ENCODE assay signal across 21 cellular contexts in the genomic region with DNA sequence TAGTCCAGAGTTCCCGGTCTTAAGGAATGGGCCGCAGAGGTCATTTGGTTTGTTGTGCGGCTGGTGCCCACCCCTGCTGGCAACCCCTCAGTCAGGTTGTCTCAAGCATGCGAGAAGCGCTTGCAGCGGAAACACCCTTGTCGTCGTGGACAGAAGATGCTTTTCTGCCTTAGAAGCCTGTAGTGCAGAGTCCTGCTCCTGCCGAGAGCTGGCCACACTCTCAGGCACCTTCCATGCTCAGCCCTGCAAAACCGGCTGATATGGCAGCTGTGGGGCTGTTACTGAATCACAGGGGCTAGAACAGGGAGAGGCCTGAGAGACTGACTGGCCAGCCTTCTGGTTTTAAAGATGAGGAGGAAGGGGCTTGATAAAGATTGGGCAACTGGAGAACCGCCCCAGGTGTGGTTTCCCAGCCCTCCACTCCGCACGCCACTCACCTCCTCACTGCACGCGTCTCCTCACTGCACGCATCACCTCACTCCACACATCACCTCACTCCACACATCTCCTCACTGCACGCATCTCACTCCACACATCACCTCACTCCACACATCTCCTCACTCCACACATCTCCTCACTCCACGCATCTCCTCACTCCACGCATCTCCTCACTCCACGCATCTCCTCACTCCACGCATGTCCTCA.
DNase-seq lines count a peak whose midpoint lies in the region; ATAC-seq, FAIRE-seq and TF ChIP-seq lines count a peak whose summit lies in the region.
"Had no signal": no experiment of that assay in that cellular context is flagged by ENCODE, and none has a peak within 500 bp of the region (broad histone marks: within the 10 kb centered on the region; RNA-seq: fewer than 3 reads in every experiment).

No MANE protein-coding gene starts in this region.

- TF ChIP-seq RAD21 in HepG2 (CRISPR knock-in tag; IDR thresholded peaks at IDR 0.05), result no peak

- BruUV-seq in HepG2 (replicated peaks; lab: Mats Ljungman, UMichigan), result no TSS peak

- in situ Hi-C loops in HepG2 (cut with HindIII; ENCODE audit: extremely low pct_ligation_motif_present, low pct_unique_long_range_greater_than_20kb), result no loop called here

- H3K9me3 Mint-ChIP-seq in chondrocyte (ENCODE audit: low read depth) (no peaks in the 10 kb centered on the region), nephron progenitor cell (no peaks in the 10 kb centered on the region)
- H3K9me3 Mint-ChIP-seq: CD8-positive, alpha-beta T cell had no signal

- H3K9ac ChIP-seq in HepG2 (ENCODE audit: insufficient read depth, low read depth, low read length), result no peak overlapping the region
- H3K9ac ChIP-seq: BLaER1 had no signal

- no peaks in the 10 kb centered on the region for H3K9me3 ChIP-seq in right lobe of liver
- no peaks in the 10 kb centered on the region for H3K9me3 ChIP-seq in HepG2 (ENCODE audit: low read length)
- H3K9me3 ChIP-seq: BLaER1 had no signal

- H3K27ac Mint-ChIP-seq in chondrocyte (ENCODE audit: unreplicated experiment), result no peak overlapping the region
- H3K27ac Mint-ChIP-seq in nephron progenitor cell, result peak overlapping the region; percentile 40
- H3K27ac Mint-ChIP-seq: CD8-positive, alpha-beta T cell had no signal

- POLR2A ChIA-PET in HepG2 (lab: Yijun Ruan, JAX), result no interaction called here

- no peak overlapping the region for H3K4me3 ChIP-seq in right lobe of liver
- no peak overlapping the region for H3K4me3 ChIP-seq in HepG2 (replicated peaks in 1 of 3; ENCODE audit: insufficient read depth in 1 of 3, low read depth in 2 of 3, low read length in 3 of 3)
- H3K4me3 ChIP-seq: BLaER1, GM12878 had no signal

- H3K4me3 Mint-ChIP-seq in chondrocyte (ENCODE audit: unreplicated experiment) (no peak overlapping the region), nephron progenitor cell (no peak overlapping the region)
- H3K4me3 Mint-ChIP-seq: CD8-positive, alpha-beta T cell had no signal

- no peak for TF ChIP-seq CTCF in right lobe of liver (IDR thresholded peaks at IDR 0.05)
- no peak for TF ChIP-seq CTCF in HepG2 (CRISPR knock-in tag; IDR thresholded peaks at IDR 0.05)
- TF ChIP-seq CTCF in chondrocyte (IDR thresholded peaks at IDR 0.05), result no peak
- TF ChIP-seq CTCF in nephron progenitor cell (IDR thresholded peaks at IDR 0.05), result no peak

- H2AFZ ChIP-seq in HepG2 (ENCODE audit: low read length), result no peak overlapping the region

- H3K4me1 Mint-ChIP-seq in chondrocyte (ENCODE audit: low read depth) (no peaks in the 10 kb centered on the region), nephron progenitor cell (no peaks in the 10 kb centered on the region)

- H3K4me1 ChIP-seq in right lobe of liver (no peaks in the 10 kb centered on the region), HepG2 (ENCODE audit: insufficient read depth, low read length) (peaks cover 20% of the 10 kb centered on the region)
- H3K4me1 ChIP-seq: BLaER1 had no signal

- no peak for ATAC-seq in right lobe of liver
- no peak for ATAC-seq in HepG2
- ATAC-seq in GM19452 (IDR thresholded peaks at IDR 0.05; ENCODE audit: unreplicated experiment), result no peak
- ATAC-seq: CD8-positive, alpha-beta T cell; GM12878 had no signal

- WGBS in right lobe of liver (ENCODE audit: insufficient coverage, low coverage, low lambda C conversion rate, missing lambda C conversion rate), result 93% methylated on average over 9 of the region's 21 CpGs
- 97% methylated on average over 20 of the region's 21 CpGs for WGBS in HepG2 (ENCODE audit: low lambda C conversion rate)

- TF ChIP-seq POLR2A in right lobe of liver (IDR thresholded peaks at IDR 0.05) (no peak), HepG2 (IDR thresholded peaks at IDR 0.05; ENCODE audit: insufficient read depth in 1 of 2, low read depth in 2 of 2, low read length in 2 of 2) (no peak)

- DNase-seq in right lobe of liver (peak in 2 of 3 donors; percentile 11 to 26), HepG2 (ENCODE audit: low spot score) (no peak), chondrocyte (ENCODE audit: low spot score) (peak; percentile 68), nephron progenitor cell (no peak), SKM-1 treated with dmso at 0.1 percent for 144 hours (lab: John Stamatoyannopoulos, UW; ENCODE audit: unreplicated experiment) (no peak), NCI-H1417 (lab: John Stamatoyannopoulos, UW) (no peak), SIG-M5 (lab: John Stamatoyannopoulos, UW) (no peak)
- DNase-seq: Calu3; CD8-positive, alpha-beta T cell; GOT3; NCI-H1092 treated with DMSO at 0.1 percent for 48 hours; NCI-H1694 treated with DMSO at 0.1 percent for 48 hours; NCI-H2227 treated with DMSO at 0.1 percent for 48 hours; NCI-H524; NCI-H82; OCI-M1 had no signal

- CTCF ChIA-PET in HepG2 (lab: Yijun Ruan, JAX; ENCODE audit: low intra/inter-chr PET ratio, low total read pairs), result no interaction called here

- intact Hi-C loops in right lobe of liver (cut with DNase I) (no loop called here), HepG2 (cut with micrococcal nuclease; ENCODE audit: unreplicated experiment) (no loop called here)

- no peaks in the 10 kb centered on the region for H3K27me3 ChIP-seq in right lobe of liver
- H3K27me3 ChIP-seq in HepG2 (ENCODE audit: control insufficient read depth in 1 of 2, insufficient read depth in 2 of 2, low read length in 2 of 2), result no peaks in the 10 kb centered on the region
- H3K27me3 ChIP-seq: BLaER1 had no signal

- H4K20me1 ChIP-seq in HepG2 (ENCODE audit: insufficient read depth, low read length), result no peaks in the 10 kb centered on the region

- H3K27me3 Mint-ChIP-seq in chondrocyte (ENCODE audit: low read depth), result no peaks in the 10 kb centered on the region
- peaks cover 3% of the 10 kb centered on the region for H3K27me3 Mint-ChIP-seq in nephron progenitor cell (ENCODE audit: low read depth, poor library complexity)

- H3K4me2 ChIP-seq in HepG2 (ENCODE audit: low read depth, low read length), result no peak overlapping the region
- H3K4me2 ChIP-seq: BLaER1 had no signal

- no peak overlapping the region for H3K27ac ChIP-seq in right lobe of liver
- H3K27ac ChIP-seq in HepG2 (ENCODE audit: extremely low read length, insufficient read depth, low read length), result no peak overlapping the region
- H3K27ac ChIP-seq: BLaER1 had no signal

- H3K36me3 ChIP-seq in right lobe of liver (peaks cover 0 to 41% (median 9%) of the 10 kb centered on the region in 4 donors), HepG2 (replicated peaks in 1 of 2; ENCODE audit: control insufficient read depth in 1 of 2, insufficient read depth in 2 of 2, low read length in 2 of 2) (peaks cover 42 to 58% of the 10 kb centered on the region in 2 experiments)

- no peaks in the 10 kb centered on the region for H3K79me2 ChIP-seq in HepG2 (ENCODE audit: insufficient read depth, low read length)

- FAIRE-seq in HepG2 (lab: Jason Lieb, UNC), result no peak
- FAIRE-seq: A204.1, GM12878, GM19239 had no signal

- no peak for TF ChIP-seq EP300 in HepG2 (IDR thresholded peaks at IDR 0.05; ENCODE audit: low read depth in 2 of 2, low read length in 2 of 2)
- TF ChIP-seq EP300 in HepG2 (CRISPR knock-in tag; IDR thresholded peaks at IDR 0.05; ENCODE audit: borderline replicate concordance), result no peak

- H3K36me3 Mint-ChIP-seq in chondrocyte (ENCODE audit: low read depth) (peaks cover 30% of the 10 kb centered on the region), nephron progenitor cell (ENCODE audit: low read depth) (peaks cover 59% of the 10 kb centered on the region)

TF ChIP-seq in HepG2, 621 proteins besides CTCF, POLR2A, EP300 and RAD21 (continues in another document):
- TF ChIP-seq, protein P1, sequence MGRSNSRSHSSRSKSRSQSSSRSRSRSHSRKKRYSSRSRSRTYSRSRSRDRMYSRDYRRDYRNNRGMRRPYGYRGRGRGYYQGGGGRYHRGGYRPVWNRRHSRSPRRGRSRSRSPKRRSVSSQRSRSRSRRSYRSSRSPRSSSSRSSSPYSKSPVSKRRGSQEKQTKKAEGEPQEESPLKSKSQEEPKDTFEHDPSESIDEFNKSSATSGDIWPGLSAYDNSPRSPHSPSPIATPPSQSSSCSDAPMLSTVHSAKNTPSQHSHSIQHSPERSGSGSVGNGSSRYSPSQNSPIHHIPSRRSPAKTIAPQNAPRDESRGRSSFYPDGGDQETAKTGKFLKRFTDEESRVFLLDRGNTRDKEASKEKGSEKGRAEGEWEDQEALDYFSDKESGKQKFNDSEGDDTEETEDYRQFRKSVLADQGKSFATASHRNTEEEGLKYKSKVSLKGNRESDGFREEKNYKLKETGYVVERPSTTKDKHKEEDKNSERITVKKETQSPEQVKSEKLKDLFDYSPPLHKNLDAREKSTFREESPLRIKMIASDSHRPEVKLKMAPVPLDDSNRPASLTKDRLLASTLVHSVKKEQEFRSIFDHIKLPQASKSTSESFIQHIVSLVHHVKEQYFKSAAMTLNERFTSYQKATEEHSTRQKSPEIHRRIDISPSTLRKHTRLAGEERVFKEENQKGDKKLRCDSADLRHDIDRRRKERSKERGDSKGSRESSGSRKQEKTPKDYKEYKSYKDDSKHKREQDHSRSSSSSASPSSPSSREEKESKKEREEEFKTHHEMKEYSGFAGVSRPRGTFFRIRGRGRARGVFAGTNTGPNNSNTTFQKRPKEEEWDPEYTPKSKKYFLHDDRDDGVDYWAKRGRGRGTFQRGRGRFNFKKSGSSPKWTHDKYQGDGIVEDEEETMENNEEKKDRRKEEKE (IDR thresholded peaks at IDR 0.05), result no peak
- TF ChIP-seq ZSCAN29 (CRISPR knock-in tag; conservative IDR thresholded peaks at IDR 0.05) (no peak), ZNF564 (CRISPR knock-in tag; IDR thresholded peaks at IDR 0.05) (no peak), ELF3 (CRISPR knock-in tag; IDR thresholded peaks at IDR 0.05) (no peak), JUN (CRISPR knock-in tag; IDR thresholded peaks at IDR 0.05) (no peak), BORCS8-MEF2B (CRISPR knock-in tag; IDR thresholded peaks at IDR 0.05) (no peak), ZNF484 (CRISPR knock-in tag; IDR thresholded peaks at IDR 0.05; ENCODE audit: borderline replicate concordance, low read depth) (no peak)
- TF ChIP-seq, protein P2, sequence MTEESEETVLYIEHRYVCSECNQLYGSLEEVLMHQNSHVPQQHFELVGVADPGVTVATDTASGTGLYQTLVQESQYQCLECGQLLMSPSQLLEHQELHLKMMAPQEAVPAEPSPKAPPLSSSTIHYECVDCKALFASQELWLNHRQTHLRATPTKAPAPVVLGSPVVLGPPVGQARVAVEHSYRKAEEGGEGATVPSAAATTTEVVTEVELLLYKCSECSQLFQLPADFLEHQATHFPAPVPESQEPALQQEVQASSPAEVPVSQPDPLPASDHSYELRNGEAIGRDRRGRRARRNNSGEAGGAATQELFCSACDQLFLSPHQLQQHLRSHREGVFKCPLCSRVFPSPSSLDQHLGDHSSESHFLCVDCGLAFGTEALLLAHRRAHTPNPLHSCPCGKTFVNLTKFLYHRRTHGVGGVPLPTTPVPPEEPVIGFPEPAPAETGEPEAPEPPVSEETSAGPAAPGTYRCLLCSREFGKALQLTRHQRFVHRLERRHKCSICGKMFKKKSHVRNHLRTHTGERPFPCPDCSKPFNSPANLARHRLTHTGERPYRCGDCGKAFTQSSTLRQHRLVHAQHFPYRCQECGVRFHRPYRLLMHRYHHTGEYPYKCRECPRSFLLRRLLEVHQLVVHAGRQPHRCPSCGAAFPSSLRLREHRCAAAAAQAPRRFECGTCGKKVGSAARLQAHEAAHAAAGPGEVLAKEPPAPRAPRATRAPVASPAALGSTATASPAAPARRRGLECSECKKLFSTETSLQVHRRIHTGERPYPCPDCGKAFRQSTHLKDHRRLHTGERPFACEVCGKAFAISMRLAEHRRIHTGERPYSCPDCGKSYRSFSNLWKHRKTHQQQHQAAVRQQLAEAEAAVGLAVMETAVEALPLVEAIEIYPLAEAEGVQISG (CRISPR knock-in tag; IDR thresholded peaks at IDR 0.05), result no peak

Comparison
In these comparisons a context has a peak if more than half of its experiments do, and no peak if none do; other contexts are left out.
1. DNase-seq: peak in right lobe of liver (2 of 3) and chondrocyte (single experiment); none in HepG2 (single experiment), nephron progenitor cell (single experiment), SKM-1 treated with dmso at 0.1 percent for 144 hours (single experiment), NCI-H1417 (0 of 3) and SIG-M5 (single experiment).